Comparison of ENCODE assay signal across 18 cellular contexts in genomic region chr5:78561261-78561660, GRCh38.
DNase-seq lines count a peak whose midpoint lies in the region; ATAC-seq and TF ChIP-seq lines count a peak whose summit lies in the region.
"Had no signal": no experiment of that assay in that cellular context is flagged by ENCODE, and none has a peak within 500 bp of the region (broad histone marks: within the 10 kb centered on the region; RNA-seq: fewer than 3 reads in every experiment).

No MANE protein-coding gene starts in this region.

- POLR2A ChIA-PET in MCF 10A (lab: Yijun Ruan, JAX) = no interaction called here
- POLR2A ChIA-PET in naive thymus-derived CD4-positive, alpha-beta T cell (lab: Charles Lee) = no interaction called here

- intact Hi-C loops in breast epithelium (cut with DNase I; ENCODE audit: low total_unique reads) = no loop called here
- intact Hi-C loops in MCF 10A (cut with micrococcal nuclease) = no loop called here
- intact Hi-C loops in vagina (cut with DNase I) = no loop called here
- intact Hi-C loops in naive thymus-derived CD4-positive, alpha-beta T cell (cut with micrococcal nuclease) = no loop called here

- H3K4me1 Mint-ChIP-seq in MCF 10A (ENCODE audit: insufficient read depth, unreplicated experiment) = no peaks in the 10 kb centered on the region
- no peaks in the 10 kb centered on the region for H3K4me1 Mint-ChIP-seq in activated T-helper 17 cell treated with anti-CD3 and anti-CD28 coated beads, Interleukin-2, amount 50 U/mL, for 72 hours
- no peaks in the 10 kb centered on the region for H3K4me1 Mint-ChIP-seq in naive thymus-derived CD4-positive, alpha-beta T cell
- H3K4me1 Mint-ChIP-seq: CD4-positive, alpha-beta memory T cell had no signal

- ATAC-seq in activated T-helper 17 cell treated with anti-CD3 and anti-CD28 coated beads, Interleukin-2, amount 50 U/mL, for 72 hours (replicated peaks) = no peak
- ATAC-seq in naive thymus-derived CD4-positive, alpha-beta T cell = no peak

- H3K27ac Mint-ChIP-seq in MCF 10A (ENCODE audit: low read depth, unreplicated experiment) = no peak overlapping the region
- no peak overlapping the region for H3K27ac Mint-ChIP-seq in activated T-helper 17 cell treated with anti-CD3 and anti-CD28 coated beads, Interleukin-2, amount 50 U/mL, for 72 hours
- no peak overlapping the region for H3K27ac Mint-ChIP-seq in naive thymus-derived CD4-positive, alpha-beta T cell
- H3K27ac Mint-ChIP-seq: CD4-positive, alpha-beta memory T cell had no signal

- H3K4me3 Mint-ChIP-seq in MCF 10A (ENCODE audit: unreplicated experiment) = no peak overlapping the region
- H3K4me3 Mint-ChIP-seq in activated T-helper 17 cell treated with anti-CD3 and anti-CD28 coated beads, Interleukin-2, amount 50 U/mL, for 72 hours = no peak overlapping the region
- no peak overlapping the region for H3K4me3 Mint-ChIP-seq in naive thymus-derived CD4-positive, alpha-beta T cell
- H3K4me3 Mint-ChIP-seq: CD4-positive, alpha-beta memory T cell had no signal

- CTCF ChIA-PET in MCF 10A (lab: Yijun Ruan, JAX) = no interaction called here
- CTCF ChIA-PET in naive thymus-derived CD4-positive, alpha-beta T cell (lab: Charles Lee) = no interaction called here

- DNase-seq in breast epithelium (ENCODE audit: low spot score in 2 of 2) (no peak), MCF 10A (ENCODE audit: unreplicated experiment) (no peak), WERI-Rb-1 (no peak), islet precursor cell (peak; percentile 22), vagina (ENCODE audit: extremely low spot score in 2 of 2) (peak; percentile 82 to 84)
- no peak for DNase-seq in activated CD4-positive, CD25-positive, alpha-beta regulatory T cell (lab: John Stamatoyannopoulos, UW)
- DNase-seq in naive thymus-derived CD4-positive, alpha-beta T cell = no peak
- DNase-seq: ACHN; Calu3; CD4-positive, alpha-beta memory T cell; COR-L47; DMS53; DMS79 treated with DMSO at 0.1 percent for 48 hours; GF-D8; GOT3; HCEC 1CT had no signal

- no TSS peak for BruUV-seq in MCF 10A (replicated peaks; lab: Mats Ljungman, UMichigan)

- no peaks in the 10 kb centered on the region for H3K27me3 Mint-ChIP-seq in MCF 10A (ENCODE audit: insufficient read depth, unreplicated experiment)
- H3K27me3 Mint-ChIP-seq in activated T-helper 17 cell treated with anti-CD3 and anti-CD28 coated beads, Interleukin-2, amount 50 U/mL, for 72 hours = peaks cover 29% of the 10 kb centered on the region
- H3K27me3 Mint-ChIP-seq in naive thymus-derived CD4-positive, alpha-beta T cell = peaks cover 4 to 24% (median 12%) of the 10 kb centered on the region in 5 donors

- peaks cover 18% of the 10 kb centered on the region for H3K36me3 Mint-ChIP-seq in MCF 10A (ENCODE audit: insufficient read depth, unreplicated experiment)
- H3K36me3 Mint-ChIP-seq in activated T-helper 17 cell treated with anti-CD3 and anti-CD28 coated beads, Interleukin-2, amount 50 U/mL, for 72 hours (ENCODE audit: low read depth) = no peaks in the 10 kb centered on the region
- no peaks in the 10 kb centered on the region for H3K36me3 Mint-ChIP-seq in naive thymus-derived CD4-positive, alpha-beta T cell
- H3K36me3 Mint-ChIP-seq: CD4-positive, alpha-beta memory T cell had no signal

- TF ChIP-seq CTCF in breast epithelium (IDR thresholded peaks at IDR 0.05) (no peak), MCF 10A (IDR thresholded peaks at IDR 0.05; ENCODE audit: unreplicated experiment) (no peak), WERI-Rb-1 (IDR thresholded peaks at IDR 0.05; ENCODE audit: low read depth, low read length) (no peak), vagina (IDR thresholded peaks at IDR 0.05) (no peak)

- TF ChIP-seq POLR2A in breast epithelium (IDR thresholded peaks at IDR 0.05) (no peak), vagina (IDR thresholded peaks at IDR 0.05) (no peak)

- no peaks in the 10 kb centered on the region for H3K9me3 ChIP-seq in breast epithelium
- no peaks in the 10 kb centered on the region for H3K9me3 ChIP-seq in WERI-Rb-1 (ENCODE audit: severe bottlenecking)
- H3K9me3 ChIP-seq in vagina = no peaks in the 10 kb centered on the region
- H3K9me3 ChIP-seq in naive thymus-derived CD4-positive, alpha-beta T cell (ENCODE audit: control insufficient read depth in 2 of 3, low read length in 3 of 3) = no peaks in the 10 kb centered on the region

- H3K4me1 ChIP-seq in breast epithelium = no peaks in the 10 kb centered on the region
- H3K4me1 ChIP-seq in vagina = no peaks in the 10 kb centered on the region
- H3K4me1 ChIP-seq in naive thymus-derived CD4-positive, alpha-beta T cell (ENCODE audit: control insufficient read depth in 2 of 2, insufficient read depth in 2 of 2, low read length in 2 of 2) = no peaks in the 10 kb centered on the region

- H3K9me3 Mint-ChIP-seq in MCF 10A (ENCODE audit: unreplicated experiment) = no peaks in the 10 kb centered on the region
- H3K9me3 Mint-ChIP-seq in activated T-helper 17 cell treated with anti-CD3 and anti-CD28 coated beads, Interleukin-2, amount 50 U/mL, for 72 hours = peaks cover 3% of the 10 kb centered on the region
- peaks cover 0 to 6% (median 0%) of the 10 kb centered on the region in 11 donors for H3K9me3 Mint-ChIP-seq in naive thymus-derived CD4-positive, alpha-beta T cell

- peak overlapping the region; percentile 27 to 44 for H3K27ac ChIP-seq in breast epithelium
- peak overlapping the region; percentile 82 for H3K27ac ChIP-seq in WERI-Rb-1
- no peak overlapping the region for H3K27ac ChIP-seq in vagina
- H3K27ac ChIP-seq in naive thymus-derived CD4-positive, alpha-beta T cell (ENCODE audit: low read depth, low read length) = no peak overlapping the region
- H3K27ac ChIP-seq: 22Rv1 had no signal

- no peak overlapping the region for H3K4me3 ChIP-seq in breast epithelium
- no peak overlapping the region for H3K4me3 ChIP-seq in WERI-Rb-1 (ENCODE audit: low read depth, low read length)
- no peak overlapping the region for H3K4me3 ChIP-seq in vagina
- no peak overlapping the region for H3K4me3 ChIP-seq in naive thymus-derived CD4-positive, alpha-beta T cell (ENCODE audit: low read length)

- H3K27me3 ChIP-seq in breast epithelium (no peaks in the 10 kb centered on the region), WERI-Rb-1 (ENCODE audit: insufficient read depth, low read depth, severe bottlenecking) (no peaks in the 10 kb centered on the region), vagina (no peaks in the 10 kb centered on the region)
- H3K27me3 ChIP-seq in naive thymus-derived CD4-positive, alpha-beta T cell (ENCODE audit: control insufficient read depth in 2 of 2, insufficient read depth in 2 of 2, low read length in 2 of 2) = no peaks in the 10 kb centered on the region

- H3K36me3 ChIP-seq in breast epithelium (no peaks in the 10 kb centered on the region), WERI-Rb-1 (peaks cover 13% of the 10 kb centered on the region), vagina (no peaks in the 10 kb centered on the region)
- no peaks in the 10 kb centered on the region for H3K36me3 ChIP-seq in naive thymus-derived CD4-positive, alpha-beta T cell (ENCODE audit: control insufficient read depth in 2 of 3, insufficient read depth in 3 of 3, low read length in 3 of 3)

Comparison
In these comparisons a context has a peak if more than half of its experiments do, and no peak if none do; other contexts are left out.
1. DNase-seq: peak in islet precursor cell (single experiment) and vagina (2 of 2); none in breast epithelium (0 of 2), MCF 10A (single experiment), WERI-Rb-1 (single experiment), activated CD4-positive, CD25-positive, alpha-beta regulatory T cell (0 of 4) and naive thymus-derived CD4-positive, alpha-beta T cell (0 of 9).
2. H3K27ac ChIP-seq: peak in breast epithelium (2 of 2) and WERI-Rb-1 (single experiment); none in vagina (single experiment) and naive thymus-derived CD4-positive, alpha-beta T cell (single experiment).